Comparison of ENCODE assay signal across 8 cellular contexts in the genomic region with DNA sequence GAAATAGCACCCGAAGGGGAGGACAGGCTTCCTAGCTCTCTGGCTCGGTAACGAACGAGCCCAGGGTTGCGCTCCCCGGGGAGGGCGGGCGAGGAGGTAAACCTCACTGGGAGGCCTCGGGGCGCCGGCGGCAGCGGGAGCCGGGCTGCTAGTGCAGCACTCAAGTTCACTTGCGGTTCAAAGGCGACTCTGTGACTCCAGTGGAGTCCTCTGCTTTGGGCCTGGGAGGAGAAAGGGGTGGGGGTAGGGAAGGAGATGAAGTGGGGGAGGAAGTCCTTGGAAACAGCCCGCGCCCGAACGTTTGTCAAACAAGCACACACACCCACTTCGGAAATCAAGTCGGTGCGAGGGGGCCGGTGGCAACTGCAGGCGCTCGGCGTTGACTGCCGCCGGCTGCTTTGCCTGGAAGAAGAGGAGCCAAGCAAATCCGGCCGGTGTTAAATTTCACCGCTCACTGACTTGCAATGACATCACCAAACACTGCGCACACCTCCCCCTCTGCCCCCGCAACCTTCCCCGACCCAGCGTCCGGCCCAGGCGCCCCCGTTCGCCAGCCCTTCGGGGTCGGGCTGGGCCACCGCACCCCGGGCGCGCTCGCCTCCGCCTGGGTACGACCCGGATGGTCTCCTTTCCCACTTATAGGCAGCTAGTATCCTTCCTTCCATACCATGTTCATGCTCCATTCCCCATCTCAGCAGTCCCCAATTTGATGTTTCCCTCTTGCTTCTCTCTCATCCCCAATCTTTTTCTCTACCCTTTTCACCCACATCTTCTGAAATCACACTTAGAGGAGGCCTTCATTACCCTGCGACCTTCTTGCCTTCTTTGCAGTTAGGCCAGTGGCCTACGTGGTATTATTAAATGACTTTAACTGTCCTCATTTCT. TPM values are rescaled to one million over a fixed set of nuclear protein-coding genes. Genes with fewer than 3 reads are reported as not detected.
DNase-seq lines count a peak whose midpoint lies in the region; ATAC-seq and TF ChIP-seq lines count a peak whose summit lies in the region.

A gene (minus strand): TSS at position 202 of the 885 bp plus-strand sequence. CDS start 376 bp downstream, outside the sequence.

- no peaks in the 10 kb centered on the region for H3K9me3 Mint-ChIP-seq in natural killer cell treated with Interleukin-12 subunit alpha and Interleukin-12 subunit beta and Interleukin-15 and Interleukin-18, amount 100 ng/mL, for 72 hours

- peaks cover under 1% of the 10 kb centered on the region for H3K4me1 ChIP-seq in RWPE2 (ENCODE audit: insufficient read depth, poor library complexity, severe bottlenecking)

- in situ Hi-C loops in ACHN (cut with HindIII; ENCODE audit: low pct_ligation_motif_present, low pct_unique_long_range_greater_than_20kb, low sequenced_read_pairs), result no loop called here

- peaks cover 19% of the 10 kb centered on the region for H3K27me3 ChIP-seq in RWPE2 (ENCODE audit: insufficient read depth, poor library complexity, severe bottlenecking)

- peak; percentile 13 for DNase-seq in ACHN
- DNase-seq in RWPE2 (ENCODE audit: low spot score), result no peak
- DNase-seq in fibroblast of the aortic adventitia (ENCODE audit: low read depth), result peak; percentile 34
- no peak for DNase-seq in natural killer cell treated with Interleukin-12 subunit alpha and Interleukin-12 subunit beta and Interleukin-15 and Interleukin-18, amount 100 ng/mL, for 72 hours (ENCODE audit: low spot score)
- DNase-seq in COLO829 (ENCODE audit: low spot score), result no peak
- DNase-seq in 8988T, result no peak
- DNase-seq in foreskin melanocyte, result no peak

- ATAC-seq in GM18498 (IDR thresholded peaks at IDR 0.05; ENCODE audit: unreplicated experiment) (peak; percentile 64), RWPE2 (ENCODE audit: low read depth) (peak; percentile 56)
- ATAC-seq in natural killer cell treated with Interleukin-12 subunit alpha and Interleukin-12 subunit beta and Interleukin-15 and Interleukin-18, amount 100 ng/mL, for 72 hours, result peak in 1 of 2 donors; percentile 28

- no peaks in the 10 kb centered on the region for H3K36me3 ChIP-seq in RWPE2 (ENCODE audit: low read depth)

- no peak for TF ChIP-seq CTCF in RWPE2 (IDR thresholded peaks at IDR 0.05; ENCODE audit: poor library complexity, severe bottlenecking)
- TF ChIP-seq CTCF in fibroblast of the aortic adventitia (IDR thresholded peaks at IDR 0.05; ENCODE audit: insufficient read depth, low read length), result no peak

- peaks cover 5% of the 10 kb centered on the region in 2 donors for H3K4me1 Mint-ChIP-seq in natural killer cell treated with Interleukin-12 subunit alpha and Interleukin-12 subunit beta and Interleukin-15 and Interleukin-18, amount 100 ng/mL, for 72 hours (ENCODE audit: low read depth in 2 of 2)

- peaks cover 10% of the 10 kb centered on the region for H3K36me3 Mint-ChIP-seq in natural killer cell treated with Interleukin-12 subunit alpha and Interleukin-12 subunit beta and Interleukin-15 and Interleukin-18, amount 100 ng/mL, for 72 hours

- peak within 1 kb of the TSS; percentile 16 for H3K4me3 Mint-ChIP-seq in natural killer cell treated with Interleukin-12 subunit alpha and Interleukin-12 subunit beta and Interleukin-15 and Interleukin-18, amount 100 ng/mL, for 72 hours

- H3K4me3 ChIP-seq in RWPE2 (ENCODE audit: severe bottlenecking), result peak within 1 kb of the TSS; percentile 10
- peak within 1 kb of the TSS; percentile 53 for H3K4me3 ChIP-seq in fibroblast of the aortic adventitia (ENCODE audit: low read depth, low read length)

- H3K27ac Mint-ChIP-seq in natural killer cell treated with Interleukin-12 subunit alpha and Interleukin-12 subunit beta and Interleukin-15 and Interleukin-18, amount 100 ng/mL, for 72 hours, result no peak within 1 kb of the TSS

- no peak within 1 kb of the TSS for H3K27ac ChIP-seq in RWPE2 (ENCODE audit: poor library complexity, severe bottlenecking)

- H3K9me3 ChIP-seq in RWPE2 (ENCODE audit: severe bottlenecking), result no peaks in the 10 kb centered on the region

- peaks cover 12 to 13% of the 10 kb centered on the region in 2 donors for H3K27me3 Mint-ChIP-seq in natural killer cell treated with Interleukin-12 subunit alpha and Interleukin-12 subunit beta and Interleukin-15 and Interleukin-18, amount 100 ng/mL, for 72 hours

RNA-seq across cellular contexts. Expression of the gene that starts here (rescaled TPM):
- total RNA-seq in fibroblast of the aortic adventitia (ENCODE audit: low replicate concordance), result 0.27 and 0.82 TPM in 2 replicates
- total RNA-seq in natural killer cell treated with Interleukin-12 subunit alpha and Interleukin-12 subunit beta and Interleukin-15 and Interleukin-18, amount 100 ng/mL, for 72 hours, result not detected

Comparison
In these comparisons a context has a peak if more than half of its experiments do, and no peak if none do; other contexts are left out.
1. Peak in DNase-seq and H3K4me3 ChIP-seq in fibroblast of the aortic adventitia; RNA of the gene not detected or under 1 TPM.